ENCODE assay signal across 16 cellular contexts in genomic region chr4:10746371-10747143, GRCh38.
A peak's percentile ranks its signal among the peaks of the same experiment; 100 is the strongest.
DNase-seq lines count a peak whose midpoint lies in the region; ATAC-seq and TF ChIP-seq lines count a peak whose summit lies in the region.
"Had no signal": no experiment of that assay in that cellular context is flagged by ENCODE, and none has a peak within 500 bp of the region (broad histone marks: within the 10 kb centered on the region; RNA-seq: fewer than 3 reads in every experiment).

No MANE protein-coding gene starts in this region.

- H3K9me3 ChIP-seq in mammary epithelial cell (replicated peaks; ENCODE audit: insufficient read depth, low read length) (no peaks in the 10 kb centered on the region), left lung (no peaks in the 10 kb centered on the region), thoracic aorta (no peaks in the 10 kb centered on the region)
- H3K9me3 ChIP-seq: esophagus squamous epithelium, psoas muscle had no signal

- H3K9ac ChIP-seq in mammary epithelial cell (ENCODE audit: insufficient read depth, low read length): no peak overlapping the region

- H3K27me3 ChIP-seq in mammary epithelial cell (ENCODE audit: insufficient read depth, low read length) (peaks cover 2% of the 10 kb centered on the region), left lung (no peaks in the 10 kb centered on the region), thoracic aorta (replicated peaks; ENCODE audit: insufficient read depth) (no peaks in the 10 kb centered on the region)

- intact Hi-C loops in mammary epithelial cell (cut with micrococcal nuclease): no loop called here
- intact Hi-C loops in left lung (cut with DNase I): no loop called here

- dilution Hi-C loops in mammary epithelial cell (cut with HindIII; ENCODE audit: low sequenced_read_pairs): no loop called here

- in situ Hi-C loops in mammary epithelial cell (cut with MboI; ENCODE audit: low sequenced_read_pairs in 2 of 2): no loop called here

- CTCF ChIA-PET in mammary epithelial cell (lab: Charles Lee; ENCODE audit: low non-redundant PET): no interaction called here

- H3K4me2 ChIP-seq in mammary epithelial cell (ENCODE audit: insufficient read depth, low read depth, low read length): no peak overlapping the region

- H3K79me2 ChIP-seq in mammary epithelial cell (ENCODE audit: insufficient read depth, low read length): no peaks in the 10 kb centered on the region

- TF ChIP-seq CTCF in mammary epithelial cell (conservative IDR thresholded peaks at IDR 0.05 in 1 of 2, IDR thresholded peaks at IDR 0.05 in 1 of 2; ENCODE audit: extremely low read depth in 1 of 2, insufficient read depth in 1 of 2, low read depth in 1 of 2, low read length in 2 of 2) (no peak), left lung (IDR thresholded peaks at IDR 0.05) (no peak), thoracic aorta (IDR thresholded peaks at IDR 0.05) (no peak)

- H3K27ac ChIP-seq in mammary epithelial cell (ENCODE audit: insufficient read depth, low read depth, low read length) (no peak overlapping the region), left lung (no peak overlapping the region), thoracic aorta (peak overlapping the region; percentile 55 to 64)
- H3K27ac ChIP-seq: dorsolateral prefrontal cortex, esophagus squamous epithelium, psoas muscle had no signal

- no peaks in the 10 kb centered on the region for H3K36me3 ChIP-seq in mammary epithelial cell (ENCODE audit: insufficient read depth, low read length)
- H3K36me3 ChIP-seq in left lung: no peaks in the 10 kb centered on the region
- H3K36me3 ChIP-seq in thoracic aorta: no peaks in the 10 kb centered on the region
- H3K36me3 ChIP-seq: esophagus squamous epithelium had no signal

- no peaks in the 10 kb centered on the region for H4K20me1 ChIP-seq in mammary epithelial cell (ENCODE audit: insufficient read depth, low read length)

- no TSS peak for BruUV-seq in mammary epithelial cell (replicated peaks; lab: Mats Ljungman, UMichigan)

- H3K4me3 ChIP-seq in mammary epithelial cell (replicated peaks in 1 of 3; ENCODE audit: insufficient read depth in 1 of 3, low read depth in 2 of 3, low read length in 3 of 3) (no peak overlapping the region), left lung (no peak overlapping the region), thoracic aorta (no peak overlapping the region)
- H3K4me3 ChIP-seq: dorsolateral prefrontal cortex, esophagus squamous epithelium, psoas muscle had no signal

- ATAC-seq in HG02840 (IDR thresholded peaks at IDR 0.05; ENCODE audit: low FRiP score, unreplicated experiment) (peak; percentile 9), left lung (peak; percentile 53), thoracic aorta (ENCODE audit: insufficient number of reproducible peaks, low FRiP score, low read depth) (peak; percentile 2)
- ATAC-seq: activated CD8-positive, alpha-beta memory T cell treated with anti-CD3 and anti-CD28 coated beads, Interleukin-2, amount 10 ng/mL, durations not matched to agents 7 days and 5 days; natural killer cell; psoas muscle had no signal

- H3K4me1 ChIP-seq in mammary epithelial cell (ENCODE audit: insufficient read depth, low read length) (no peaks in the 10 kb centered on the region), left lung (no peaks in the 10 kb centered on the region), thoracic aorta (ENCODE audit: control insufficient read depth in 1 of 2, low read depth in 2 of 2) (peaks cover 7 to 22% of the 10 kb centered on the region in 2 donors)
- H3K4me1 ChIP-seq: esophagus squamous epithelium, psoas muscle had no signal

- 0% methylated on average over 3 of the region's 3 CpGs for WGBS in mammary epithelial cell (ENCODE audit: low coverage, missing lambda C conversion rate)

- peak; percentile 14 for DNase-seq in mammary epithelial cell
- no peak for DNase-seq in left lung
- DNase-seq in thoracic aorta (ENCODE audit: low spot score): no peak
- DNase-seq in NCI-H1436 treated with DMSO at 0.1 percent for 48 hours (lab: John Stamatoyannopoulos, UW): no peak
- no peak for DNase-seq in Kasumi-1 (lab: John Stamatoyannopoulos, UW)
- no peak for DNase-seq in stimulated activated CD4-positive, alpha-beta T cell treated with anti-CD3 and anti-CD28 coated beads, Interleukin-4, amount 100 ng/mL, for 1 hour
- DNase-seq: activated CD8-positive, alpha-beta memory T cell treated with anti-CD3 and anti-CD28 coated beads, Interleukin-2, amount 10 ng/mL, durations not matched to agents 7 days and 5 days; activated gamma-delta T cell; DMS153; esophagus squamous epithelium; GOT3; natural killer cell; NCI-H2107; psoas muscle had no signal

- no peak overlapping the region for H2AFZ ChIP-seq in mammary epithelial cell (ENCODE audit: low read depth, low read length)

Comparison
In these comparisons a context has a peak if more than half of its experiments do, and no peak if none do; other contexts are left out.
1. ATAC-seq: peak in every context shown above with its lines; median percentile 53 in left lung; 9 in HG02840; 2 in thoracic aorta.
2. H3K27ac ChIP-seq: peak in thoracic aorta (2 of 2); none in mammary epithelial cell (single experiment) and left lung (0 of 2).